10 cellular contexts compared by ENCODE assay signal in the genomic region with DNA sequence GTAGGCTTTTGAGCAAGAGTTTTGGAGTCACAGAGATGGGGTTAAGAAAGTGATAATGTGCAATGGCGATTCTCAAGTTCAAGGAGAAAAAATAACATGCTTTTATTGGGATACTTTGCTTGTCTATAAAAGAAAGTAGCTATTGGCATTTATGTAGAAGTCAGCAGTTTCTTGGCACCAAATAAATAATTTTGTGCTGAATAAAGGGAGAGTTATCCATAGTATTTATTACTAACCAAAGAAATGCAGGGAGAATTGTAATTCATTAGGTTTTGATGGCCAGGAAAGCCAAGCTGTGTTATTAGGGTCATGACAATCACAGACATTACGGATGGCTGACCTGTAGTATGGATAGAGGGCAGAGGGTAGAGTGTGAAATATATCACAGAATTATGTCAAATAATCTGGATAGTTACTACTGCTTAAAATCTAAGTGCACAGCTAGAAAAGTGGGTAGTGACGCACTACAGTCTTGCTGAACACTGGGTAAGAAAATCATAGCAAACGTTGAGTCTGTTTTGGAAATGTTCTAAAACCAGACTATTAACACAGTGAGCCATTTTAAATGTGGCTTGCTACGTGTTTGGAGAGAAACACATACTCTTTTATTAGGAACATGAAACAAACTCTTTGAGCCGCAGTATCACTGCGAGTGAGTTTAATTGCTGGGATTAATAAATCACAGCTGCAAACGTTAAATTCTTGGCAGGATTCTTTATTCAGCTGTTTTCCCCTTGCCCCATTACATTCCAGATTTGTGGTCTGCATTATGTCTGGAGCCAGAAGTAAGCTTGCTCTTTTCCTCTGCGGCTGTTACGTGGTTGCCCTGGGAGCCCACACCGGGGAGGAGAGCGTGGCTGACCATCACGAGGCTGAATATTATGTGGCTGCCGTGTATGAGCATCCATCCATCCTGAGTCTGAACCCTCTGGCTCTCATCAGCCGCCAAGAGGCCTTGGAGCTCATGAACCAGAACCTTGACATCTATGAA. TPM values are rescaled to one million over a fixed set of nuclear protein-coding genes. Genes with fewer than 3 reads are reported as not detected.
DNase-seq lines count a peak whose midpoint lies in the region; ATAC-seq and TF ChIP-seq lines count a peak whose summit lies in the region.
"Had no signal": no experiment of that assay in that cellular context is flagged by ENCODE, and none has a peak within 500 bp of the region (broad histone marks: within the 10 kb centered on the region; RNA-seq: fewer than 3 reads in every experiment).

No MANE protein-coding gene starts in this region.

- H3K4me3 Mint-ChIP-seq in T-helper 17 cell = no peak overlapping the region

- H3K4me3 ChIP-seq in BJ (ENCODE audit: low read depth, low read length) = no peak overlapping the region
- peak overlapping the region in 1 of 2 donors; percentile 0 for H3K4me3 ChIP-seq in gastroesophageal sphincter
- H3K4me3 ChIP-seq in gastrocnemius medialis = peak overlapping the region in 1 of 4 donors; percentile 26
- H3K4me3 ChIP-seq: HAP-1 had no signal

- DNase-seq in BJ (ENCODE audit: low read depth) (peak; percentile 95), T-helper 17 cell (no peak), gastrocnemius medialis (peak; percentile 38 to 61), HPDE6-E6E7 (ENCODE audit: extremely low spot score) (no peak)
- DNase-seq: Karpas-422 had no signal

- in situ Hi-C loops in gastrocnemius medialis (cut with MboI; ENCODE audit: low sequenced_read_pairs in 4 of 4) = loop anchor here (5.0 to 25.0 kb wide), 4 partner anchors 177 to 610 kb away; no protein-coding TSS in a partner anchor

- H3K27me3 Mint-ChIP-seq in T-helper 17 cell = no peaks in the 10 kb centered on the region

- H3K36me3 ChIP-seq in BJ (ENCODE audit: control insufficient read depth, insufficient read depth, low read length) = no peaks in the 10 kb centered on the region
- H3K36me3 ChIP-seq in gastroesophageal sphincter = no peaks in the 10 kb centered on the region
- H3K36me3 ChIP-seq in gastrocnemius medialis = no peaks in the 10 kb centered on the region
- H3K36me3 ChIP-seq: HAP-1 had no signal

- peaks cover 2% of the 10 kb centered on the region for H3K36me3 Mint-ChIP-seq in T-helper 17 cell (ENCODE audit: low read depth)

- CTCF ChIA-PET in BJ (lab: Yijun Ruan, JAX) = interaction anchor here (1.0 to 7.9 kb wide), 8 partner anchors 11 to 629 kb away, joined by 3 to 57 read pairs (median 4); a partner anchor contains a TSS

- POLR2A ChIA-PET in BJ (lab: Charles Lee) = interaction anchor here (0.5 to 1.2 kb wide), 4 partner anchors 11 to 163 kb away, joined by 3 to 7 read pairs (median 3); a partner anchor contains a TSS

- intact Hi-C loops in gastrocnemius medialis (cut with DNase I; ENCODE audit: low total_unique reads) = loop anchor here (5.0 to 10.0 kb wide), 5 partner anchors 33 to 542 kb away; a partner anchor contains a TSS

- H3K27ac ChIP-seq in gastroesophageal sphincter = peak overlapping the region; percentile 79 to 96 (median 86)
- peak overlapping the region; percentile 77 to 90 (median 84) for H3K27ac ChIP-seq in gastrocnemius medialis

- ATAC-seq in T-helper 17 cell (no peak), gastroesophageal sphincter (peak; percentile 70), gastrocnemius medialis (peak; percentile 18 to 42), GM19395 (IDR thresholded peaks at IDR 0.05; ENCODE audit: unreplicated experiment) (no peak), GM18498 (IDR thresholded peaks at IDR 0.05; ENCODE audit: unreplicated experiment) (no peak), HG02759 (IDR thresholded peaks at IDR 0.05; ENCODE audit: unreplicated experiment) (no peak)

- TF ChIP-seq EP300 in gastroesophageal sphincter (IDR thresholded peaks at IDR 0.05) = peak; percentile 48

- TF ChIP-seq POLR2A in gastroesophageal sphincter (IDR thresholded peaks at IDR 0.05) = no peak
- TF ChIP-seq POLR2A in gastrocnemius medialis (IDR thresholded peaks at IDR 0.05) = no peak

- peak overlapping the region; percentile 85 for H3K27ac Mint-ChIP-seq in T-helper 17 cell

- H3K9me3 ChIP-seq in T-helper 17 cell (ENCODE audit: control insufficient read depth, low read length, poor library complexity, severe bottlenecking) (no peaks in the 10 kb centered on the region), gastroesophageal sphincter (no peaks in the 10 kb centered on the region), gastrocnemius medialis (no peaks in the 10 kb centered on the region)
- H3K9me3 ChIP-seq: HAP-1 had no signal

- H3K27me3 ChIP-seq in BJ (ENCODE audit: control insufficient read depth, insufficient read depth, low read length) (no peaks in the 10 kb centered on the region), gastroesophageal sphincter (no peaks in the 10 kb centered on the region), gastrocnemius medialis (no peaks in the 10 kb centered on the region)

- no peak for TF ChIP-seq CTCF in BJ (IDR thresholded peaks at IDR 0.05; ENCODE audit: insufficient read depth, low read depth, low read length)
- no peak for TF ChIP-seq CTCF in gastroesophageal sphincter (IDR thresholded peaks at IDR 0.05)
- no peak for TF ChIP-seq CTCF in gastrocnemius medialis (IDR thresholded peaks at IDR 0.05 in 4 of 5, conservative IDR thresholded peaks at IDR 0.05 in 1 of 5)

- H3K4me1 Mint-ChIP-seq in T-helper 17 cell = peaks cover 25% of the 10 kb centered on the region

- WGBS in gastroesophageal sphincter (ENCODE audit: low coverage in 1 of 2), 2 donors = 25 to 30% methylated on average over 9 to 12 of the region's 15 CpGs

- peaks cover 17 to 86% (median 28%) of the 10 kb centered on the region in 3 donors for H3K4me1 ChIP-seq in gastroesophageal sphincter
- H3K4me1 ChIP-seq in gastrocnemius medialis = peaks cover 62 to 64% of the 10 kb centered on the region in 2 donors

RNA-seq across cellular contexts. Expression of a gene that starts 33.4 kb away (rescaled TPM):
- polyA plus RNA-seq in BJ (2011; rRNA removed) = 24.8 and 26.6 TPM in 2 replicates
- polyA minus RNA-seq in BJ (2011; rRNA and poly(A)+ RNA removed) = 11.9 and 15.5 TPM in 2 replicates
- total RNA-seq in T-helper 17 cell (10 to 100 TPM; 17.3 to 21.2 TPM), gastroesophageal sphincter (10 to 100 TPM; 20.5 to 53.9 (median 44.6) TPM), gastrocnemius medialis (10 to 100 TPM; 15.1 to 39.7 (median 26.0) TPM)

RNA-seq across cellular contexts. Expression of a gene that starts 33.6 kb away (rescaled TPM):
- 32.4 and 35.1 TPM in 2 replicates for polyA plus RNA-seq in BJ (2011; rRNA removed)
- 16.5 and 25.0 TPM in 2 replicates for polyA minus RNA-seq in BJ (2011; rRNA and poly(A)+ RNA removed)
- total RNA-seq in T-helper 17 cell (10 to 100 TPM; 34.4 to 41.0 TPM), gastroesophageal sphincter (10 to 100 TPM; 17.0 to 37.0 (median 20.4) TPM), gastrocnemius medialis (10 to 100 TPM; 23.5 to 27.1 (median 24.5) TPM)

Comparison
In these comparisons a context has a peak if more than half of its experiments do, and no peak if none do; other contexts are left out.
1. DNase-seq: peak in BJ (single experiment) and gastrocnemius medialis (2 of 2); none in T-helper 17 cell (0 of 3) and HPDE6-E6E7 (single experiment).
2. ATAC-seq: peak in gastroesophageal sphincter (single experiment) and gastrocnemius medialis (2 of 2); none in T-helper 17 cell (single experiment), GM19395 (single experiment), GM18498 (single experiment) and HG02759 (single experiment).